In genomic region chr19:4755459-4755858, GRCh38 we compare ENCODE assay signal across 24 cellular contexts.
"Had no signal": no experiment of that assay in that cellular context is flagged by ENCODE, and none has a peak within 500 bp of the region (broad histone marks: within the 10 kb centered on the region; RNA-seq: fewer than 3 reads in every experiment).

No MANE protein-coding gene starts in this region.

- H3K36me3 ChIP-seq: colonic mucosa, esophagus muscularis mucosa, esophagus squamous epithelium, gastrocnemius medialis, gastroesophageal sphincter, heart left ventricle, heart right ventricle had no signal

- H3K4me1 ChIP-seq: foreskin keratinocyte had no signal

- H3K27ac ChIP-seq: colonic mucosa, coronary artery, dorsolateral prefrontal cortex, epithelial cell of prostate, esophagus muscularis mucosa, esophagus squamous epithelium, foreskin keratinocyte, gastrocnemius medialis, gastroesophageal sphincter, heart left ventricle, heart right ventricle, hepatocyte had no signal

- H3K27me3 ChIP-seq: colonic mucosa, dorsolateral prefrontal cortex, esophagus muscularis mucosa, heart left ventricle, hepatocyte had no signal

- H3K4me3 ChIP-seq: colonic mucosa, coronary artery, dorsolateral prefrontal cortex, esophagus muscularis mucosa, esophagus squamous epithelium, gastrocnemius medialis, gastroesophageal sphincter, heart left ventricle, heart right ventricle, hepatocyte had no signal

- H3K9me3 ChIP-seq: colonic mucosa, esophagus muscularis mucosa, esophagus squamous epithelium, gastrocnemius medialis, heart left ventricle had no signal

- DNase-seq: colonic mucosa; cortex of kidney; dermis blood vessel endothelial cell; dorsolateral prefrontal cortex; effector CD4-positive, alpha-beta T cell; effector CD8-positive, alpha-beta T cell; effector memory CD4-positive, alpha-beta T cell; effector memory CD8-positive, alpha-beta T cell; endodermal cell; erythroblast; esophagus squamous epithelium; foreskin fibroblast; foreskin keratinocyte; foreskin melanocyte; gastrocnemius medialis; glutamatergic neuron; head of caudate nucleus; heart left ventricle; heart right ventricle had no signal
